13 cellular contexts compared by ENCODE assay signal in genomic region chr15:81322708-81323253, GRCh38. TPM values are rescaled to one million over a fixed set of nuclear protein-coding genes. Genes with fewer than 3 reads are reported as not detected.
DNase-seq lines count a peak whose midpoint lies in the region; ATAC-seq and TF ChIP-seq lines count a peak whose summit lies in the region.
"Had no signal": no experiment of that assay in that cellular context is flagged by ENCODE, and none has a peak within 500 bp of the region (broad histone marks: within the 10 kb centered on the region; RNA-seq: fewer than 3 reads in every experiment).

No MANE protein-coding gene starts in this region.

- H3K36me3 Mint-ChIP-seq in activated CD4-positive, alpha-beta T cell treated with anti-CD3 and anti-CD28 coated beads for 36 hours (ENCODE audit: low read depth) = peaks cover 19% of the 10 kb centered on the region
- peaks cover 32% of the 10 kb centered on the region for H3K36me3 Mint-ChIP-seq in activated B cell treated with CpG ODN at 0.5 μM for 24 hours (ENCODE audit: low read depth)

- peaks cover 4% of the 10 kb centered on the region for H4K20me1 ChIP-seq in smooth muscle cell (ENCODE audit: low read depth)

- H3K9me3 Mint-ChIP-seq in activated CD4-positive, alpha-beta T cell treated with anti-CD3 and anti-CD28 coated beads for 36 hours (ENCODE audit: low read depth) = no peaks in the 10 kb centered on the region
- H3K9me3 Mint-ChIP-seq in activated B cell treated with CpG ODN at 0.5 μM for 24 hours = no peaks in the 10 kb centered on the region
- H3K9me3 Mint-ChIP-seq: dendritic cell treated with granulocyte-macrophage colony-stimulating factor and Interleukin-4, amounts not matched to agents 40 ng/mL and 50 ng/mL, for 4 days had no signal

- H3K4me3 ChIP-seq in fibroblast of mammary gland (ENCODE audit: control insufficient read depth, low read depth, low read length) (peak overlapping the region; percentile 88), smooth muscle cell (peak overlapping the region; percentile 67)

- TF ChIP-seq CTCF in activated B cell treated with CpG ODN at 0.5 μM for 24 hours (IDR thresholded peaks at IDR 0.05) (no peak), fibroblast of mammary gland (conservative IDR thresholded peaks at IDR 0.05; ENCODE audit: control insufficient read depth, insufficient read depth, low read depth, low read length) (no peak), smooth muscle cell (IDR thresholded peaks at IDR 0.05; ENCODE audit: borderline replicate concordance, insufficient read depth, poor library complexity, severe bottlenecking) (no peak)

- no peak overlapping the region for H3K9ac ChIP-seq in smooth muscle cell (ENCODE audit: low read depth)

- H3K4me1 ChIP-seq in smooth muscle cell (ENCODE audit: low read depth) = peaks cover 9% of the 10 kb centered on the region

- peak overlapping the region; percentile 95 for H3K4me3 Mint-ChIP-seq in activated CD4-positive, alpha-beta T cell treated with anti-CD3 and anti-CD28 coated beads for 36 hours
- peak overlapping the region; percentile 48 for H3K4me3 Mint-ChIP-seq in activated B cell treated with CpG ODN at 0.5 μM for 24 hours

- ATAC-seq in activated CD4-positive, alpha-beta T cell treated with anti-CD3 and anti-CD28 coated beads for 36 hours = no peak
- ATAC-seq in activated B cell treated with CpG ODN at 0.5 μM for 24 hours (ENCODE audit: low read depth) = no peak

- H3K4me1 Mint-ChIP-seq in activated CD4-positive, alpha-beta T cell treated with anti-CD3 and anti-CD28 coated beads for 36 hours = peaks cover 27% of the 10 kb centered on the region
- H3K4me1 Mint-ChIP-seq in activated B cell treated with CpG ODN at 0.5 μM for 24 hours = peaks cover 50% of the 10 kb centered on the region

- H3K4me2 ChIP-seq in smooth muscle cell = peak overlapping the region; percentile 85

- POLR2A ChIA-PET in activated CD4-positive, alpha-beta T cell treated with anti-CD3 and anti-CD28 coated beads for 36 hours (lab: Charles Lee) = interaction anchor here (1.6 to 2.1 kb wide), 2 partner anchors 28 to 31 kb away, joined by 3 to 23 read pairs; no protein-coding TSS in a partner anchor
- POLR2A ChIA-PET in activated B cell treated with CpG ODN at 0.5 μM for 24 hours (lab: Charles Lee) = interaction anchor here (2.3 to 5.1 kb wide), 2 partner anchors 26 to 30 kb away, joined by 17 to 73 read pairs; no protein-coding TSS in a partner anchor

- H3K27ac Mint-ChIP-seq in activated CD4-positive, alpha-beta T cell treated with anti-CD3 and anti-CD28 coated beads for 36 hours = peak overlapping the region; percentile 33
- H3K27ac Mint-ChIP-seq in activated B cell treated with CpG ODN at 0.5 μM for 24 hours = no peak overlapping the region

- intact Hi-C loops in activated CD4-positive, alpha-beta T cell treated with anti-CD3 and anti-CD28 coated beads for 36 hours (cut with DNase I, micrococcal nuclease) = loop anchor here in 1 of 2 experiments (5.0 kb wide), 1 partner anchor 35 kb away; no protein-coding TSS in a partner anchor
- intact Hi-C loops in activated B cell treated with CpG ODN at 0.5 μM for 24 hours (cut with micrococcal nuclease) = no loop called here

- no peaks in the 10 kb centered on the region for H3K79me2 ChIP-seq in smooth muscle cell (ENCODE audit: low read depth)

- no peak overlapping the region for H3K27ac ChIP-seq in smooth muscle cell (ENCODE audit: low read depth)

- H3K36me3 ChIP-seq in smooth muscle cell (ENCODE audit: low read depth) = peaks cover 11% of the 10 kb centered on the region

- no peak for DNase-seq in activated CD4-positive, alpha-beta T cell treated with anti-CD3 and anti-CD28 coated beads for 36 hours
- DNase-seq in activated CD4-positive, alpha-beta T cell treated with anti-CD3 and anti-CD28 coated beads for 4 hours = no peak
- DNase-seq in activated B cell treated with CpG ODN at 0.5 μM for 24 hours (no peak), fibroblast of mammary gland (ENCODE audit: low read depth) (no peak), smooth muscle cell (lab: John Stamatoyannopoulos, UW; ENCODE audit: unreplicated experiment) (no peak), KG1 (lab: John Stamatoyannopoulos, UW) (no peak), DMS79 treated with DMSO at 0.1 percent for 48 hours (lab: John Stamatoyannopoulos, UW) (no peak)
- DNase-seq in NK-92 treated with Interleukin-12 subunit alpha and Interleukin-12 subunit beta, amount 100 ng/mL, for 24 hours (lab: John Stamatoyannopoulos, UW) = no peak
- DNase-seq: activated CD4-positive, alpha-beta T cell treated with anti-CD3 and anti-CD28 coated beads for 1 hour; NCI-H524 treated with DMSO at 0.1 percent for 48 hours had no signal

- no peak overlapping the region for H2AFZ ChIP-seq in smooth muscle cell (ENCODE audit: low read depth)

- 52% methylated on average over 5 of the region's 5 CpGs for WGBS in smooth muscle cell (ENCODE audit: low lambda C conversion rate)

- H3F3A ChIP-seq in smooth muscle cell (ENCODE audit: low read depth) = peaks cover 20% of the 10 kb centered on the region

- no peaks in the 10 kb centered on the region for H3K27me3 Mint-ChIP-seq in activated CD4-positive, alpha-beta T cell treated with anti-CD3 and anti-CD28 coated beads for 36 hours
- H3K27me3 Mint-ChIP-seq in activated B cell treated with CpG ODN at 0.5 μM for 24 hours = no peaks in the 10 kb centered on the region

- no peaks in the 10 kb centered on the region for H3K9me3 ChIP-seq in smooth muscle cell (replicated peaks; ENCODE audit: low read depth)

- no peaks in the 10 kb centered on the region for H3K27me3 ChIP-seq in smooth muscle cell (ENCODE audit: low read depth)

- CTCF ChIA-PET in activated CD4-positive, alpha-beta T cell treated with anti-CD3 and anti-CD28 coated beads for 36 hours (lab: Charles Lee) = interaction anchor here (0.9 to 2.2 kb wide), 5 partner anchors 16 to 56 kb away, joined by 3 to 7 read pairs (median 4); no protein-coding TSS in a partner anchor
- CTCF ChIA-PET in activated B cell treated with CpG ODN at 0.5 μM for 24 hours (lab: Charles Lee) = no interaction called here

RNA-seq across cellular contexts. Expression of gene STARD5, which starts 1.2 kb away (rescaled TPM):
- 1 to 10 TPM; 8.9 to 9.2 TPM for total RNA-seq in activated CD4-positive, alpha-beta T cell treated with anti-CD3 and anti-CD28 coated beads for 36 hours
- total RNA-seq in activated B cell treated with CpG ODN at 0.5 μM for 24 hours (10.5 and 14.3 TPM in 2 replicates), smooth muscle cell (3.3 and 6.2 TPM in 2 replicates)
- 1.6 and 2.1 TPM in 2 replicates for polyA plus RNA-seq in smooth muscle cell

RNA-seq across cellular contexts. Expression of gene TMC3, which starts 51.2 kb away (rescaled TPM):
- total RNA-seq in activated CD4-positive, alpha-beta T cell treated with anti-CD3 and anti-CD28 coated beads for 36 hours = not detected
- not detected in 2 replicates for total RNA-seq in activated B cell treated with CpG ODN at 0.5 μM for 24 hours
- total RNA-seq in smooth muscle cell = not detected in 2 replicates
- not detected in 2 replicates for polyA plus RNA-seq in smooth muscle cell
- total RNA-seq: A673, lung microvascular endothelial cell had no signal
